In the genomic region with DNA sequence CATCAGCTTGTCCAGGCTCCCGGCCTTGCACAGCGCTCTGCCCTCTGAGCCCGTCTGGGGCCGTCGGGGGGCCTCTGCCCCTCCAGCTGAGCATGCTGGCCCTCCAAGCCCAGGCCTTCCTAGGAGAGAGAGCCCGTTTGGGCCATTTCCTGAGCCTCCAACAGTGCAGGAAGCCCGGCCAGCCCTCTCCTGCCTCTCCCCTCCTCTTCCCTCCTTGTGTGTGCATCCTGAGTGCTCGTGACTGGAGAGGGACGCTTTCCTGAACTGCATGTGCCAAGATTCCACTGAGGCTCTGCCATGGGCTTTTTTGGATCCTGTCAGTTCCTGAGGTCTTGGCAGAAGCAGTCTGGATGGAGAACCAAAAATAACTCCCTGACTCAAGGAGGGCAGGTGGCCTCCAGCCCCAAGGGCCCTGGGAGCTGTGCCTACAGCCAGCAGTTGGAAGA, we compare ENCODE assay signal across 13 cellular contexts. TPM values are rescaled to one million over a fixed set of nuclear protein-coding genes. Genes with fewer than 3 reads are reported as not detected.
"Had no signal": no experiment of that assay in that cellular context is flagged by ENCODE, and none has a peak within 500 bp of the region (broad histone marks: within the 10 kb centered on the region; RNA-seq: fewer than 3 reads in every experiment).

No MANE protein-coding gene starts in this region.

- H3K27me3 ChIP-seq: colonic mucosa, pancreas had no signal

- DNase-seq: activated effector memory CD4-positive, alpha-beta T cell treated with anti-CD3 and anti-CD28 coated beads, Interleukin-2, amount 50 U/mL, for 16 hours; activated T-cell treated with anti-CD3 and anti-CD28 coated beads, Interleukin-2, amount 50 U/mL, for 24 hours; amniotic stem cell; colonic mucosa; effector memory CD4-positive, alpha-beta T cell; mesenchymal stem cell; retina; T-helper 17 cell; transverse colon had no signal

- H3K27ac ChIP-seq: colonic mucosa, pancreas, transverse colon had no signal

- H3K4me3 ChIP-seq: colonic mucosa, pancreas, smooth muscle cell, transverse colon had no signal

- H3K9me3 ChIP-seq: colonic mucosa, pancreas, transverse colon had no signal

- H3K4me1 ChIP-seq: colonic mucosa, transverse colon had no signal

- ATAC-seq: activated naive CD4-positive, alpha-beta T cell treated with anti-CD3 and anti-CD28 coated beads, Interleukin-2, amount 50 U/mL, for 72 hours; left lobe of liver; pancreas; T-helper 17 cell had no signal

- H3K36me3 ChIP-seq: colonic mucosa, pancreas, transverse colon had no signal

- H3K4me2 ChIP-seq: smooth muscle cell had no signal

RNA-seq across cellular contexts. Expression of a gene that starts 15.6 kb away (rescaled TPM):
- total RNA-seq: activated naive CD4-positive, alpha-beta T cell treated with anti-CD3 and anti-CD28 coated beads, Interleukin-2, amount 50 U/mL, for 72 hours; T-helper 17 cell had no signal
